ENCODE assay signal across 8 cellular contexts in genomic region chr4:48341776-48342558, GRCh38. TPM values are rescaled to one million over a fixed set of nuclear protein-coding genes. Genes with fewer than 3 reads are reported as not detected.
DNase-seq lines count a peak whose midpoint lies in the region; FAIRE-seq and TF ChIP-seq lines count a peak whose summit lies in the region.

No MANE protein-coding gene starts in this region.

- H3K18ac ChIP-seq in H1 (ENCODE audit: extremely low read depth, low read length), result peak overlapping the region; percentile 85

- POLR2A ChIA-PET in HEK293 (lab: Yijun Ruan, JAX) (interaction anchor here (0.6 to 1.0 kb wide), 12 partner anchors 16 to 594 kb away, joined by 3 to 5 read pairs (median 4); no protein-coding TSS in a partner anchor), H1 (lab: Charles Lee; ENCODE audit: partially characterized antibody) (interaction anchor here (0.6 to 2.0 kb wide), 8 partner anchors 9 to 142 kb away, joined by 3 to 10 read pairs (median 4); no protein-coding TSS in a partner anchor)
- POLR2A ChIA-PET in activated CD4-positive, alpha-beta memory T cell treated with anti-CD3 and anti-CD28 coated beads, Interleukin-2, amount 10 ng/mL, durations not matched to agents 7 days and 5 days (lab: Charles Lee), result interaction anchor here (0.7 to 2.9 kb wide), 20 partner anchors 14 to 564 kb away, joined by 3 to 14 read pairs (median 3); partner anchors contain the start of gene FRYL

- no peak for TF ChIP-seq RAD21 in H1 (IDR thresholded peaks at IDR 0.05 in 1 of 2, conservative IDR thresholded peaks at IDR 0.05 in 1 of 2; ENCODE audit: low read depth in 2 of 2, low read length in 2 of 2)

- no peak overlapping the region for H3K23ac ChIP-seq in H1 (ENCODE audit: insufficient read length)

- no peaks in the 10 kb centered on the region for H3K27me3 ChIP-seq in H1 (replicated peaks in 1 of 4; ENCODE audit: control insufficient read depth in 3 of 4, extremely low read depth in 1 of 4, insufficient read depth in 3 of 4, low read length in 3 of 4)

- peaks cover 5% of the 10 kb centered on the region; the same call in 1 of the 2 replicates for H3K23me2 ChIP-seq in H1 (ENCODE audit: low read depth, low read length)

- H3K36me3 ChIP-seq in HEK293 (ENCODE audit: control insufficient read depth in 2 of 2, insufficient read depth in 1 of 2, low read length in 2 of 2) (no peaks in the 10 kb centered on the region), H1 (ENCODE audit: control insufficient read depth in 2 of 4, insufficient read depth in 4 of 4, low read length in 3 of 4) (no peaks in the 10 kb centered on the region), mesodermal cell (ENCODE audit: control insufficient read depth, insufficient read depth, low read length) (no peaks in the 10 kb centered on the region)

- TF ChIP-seq POLR2A in H1 (IDR thresholded peaks at IDR 0.05; ENCODE audit: control extremely low read depth in 1 of 2, low read depth in 2 of 2, low read length in 2 of 2), result no peak

- 0 out of 2 replicates have a peak overlapping the region, but pooled peaks have one; percentile 52 for H2BK20ac ChIP-seq in H1 (ENCODE audit: low read length)

- peak overlapping the region; percentile 71 for H4K5ac ChIP-seq in H1 (ENCODE audit: insufficient read length, low read depth, low read length)

- H2BK120ac ChIP-seq in H1 (replicated peaks; ENCODE audit: low read depth, low read length), result no peak overlapping the region

- peak overlapping the region; percentile 77 for H2BK5ac ChIP-seq in H1 (ENCODE audit: low read depth, low read length)

- H3K4me3 ChIP-seq in HEK293 (ENCODE audit: low read depth, low read length) (peak overlapping the region; percentile 58), H1 (ENCODE audit: extremely low read depth in 1 of 4, insufficient read depth in 2 of 4, low read depth in 3 of 4, low read length in 4 of 4) (peak overlapping the region; percentile 86 to 98 (median 88)), mesodermal cell (ENCODE audit: extremely low read depth, insufficient read depth, low read length, poor library complexity, severe bottlenecking) (peak overlapping the region; percentile 95)

- no peak for FAIRE-seq in H1 (lab: Jason Lieb, UNC)

- peak overlapping the region; percentile 87 to 96 for H3K4me2 ChIP-seq in H1 (ENCODE audit: insufficient read depth in 1 of 2, low read depth in 2 of 2, low read length in 2 of 2)

- H3K27ac ChIP-seq in HEK293 (ENCODE audit: extremely low read depth, low read depth, low read length), result peak overlapping the region; percentile 87
- H3K27ac ChIP-seq in H1 (ENCODE audit: low read depth, low read length), result peak overlapping the region; percentile 69
- H3K27ac ChIP-seq in mesodermal cell (ENCODE audit: low read depth, low read length, severe bottlenecking), result peak overlapping the region; percentile 90

- in situ Hi-C loops in GM13976 (cut with MboI; ENCODE audit: low sequenced_read_pairs, unreplicated experiment), result no loop called here

- H3K9me3 Mint-ChIP-seq in activated CD4-positive, alpha-beta memory T cell treated with anti-CD3 and anti-CD28 coated beads, Interleukin-2, amount 10 ng/mL, durations not matched to agents 7 days and 5 days, result no peaks in the 10 kb centered on the region

- H2AK5ac ChIP-seq in H1 (ENCODE audit: low read depth, low read length), result no peak overlapping the region

- 1% methylated on average over 17 of the region's 63 CpGs; no CpG with 5 or more reads in 1 of the 2 experiments for WGBS in H1 (ENCODE audit: extremely low coverage in 1 of 2, insufficient coverage in 1 of 2, insufficient read length in 1 of 2, insufficient replicate concordance in 2 of 2, low coverage in 1 of 2, low lambda C conversion rate in 2 of 2, missing lambda C conversion rate in 1 of 2), 2 experiments
- 0 to 1% methylated on average over 45 of the region's 63 CpGs for WGBS in mesodermal cell (ENCODE audit: insufficient coverage in 2 of 2), 2 experiments

- H3K9me3 ChIP-seq in HEK293 (ENCODE audit: control insufficient read depth, insufficient read depth, low read depth, low read length) (no peaks in the 10 kb centered on the region), H1 (ENCODE audit: insufficient read depth in 2 of 2, low read depth in 1 of 2, low read length in 1 of 2) (no peaks in the 10 kb centered on the region), mesodermal cell (ENCODE audit: control insufficient read depth, low read length) (no peaks in the 10 kb centered on the region)

- H3K79me1 ChIP-seq in H1 (ENCODE audit: low read depth, low read length), result peaks cover 4% of the 10 kb centered on the region

- DNase-seq in GM13976 (ENCODE audit: low spot score), result peak; percentile 59
- DNase-seq in NAMALWA (ENCODE audit: low spot score), result peak; percentile 55
- peak; percentile 54 for DNase-seq in activated CD4-positive, alpha-beta memory T cell treated with anti-CD3 and anti-CD28 coated beads, Interleukin-2, amount 10 ng/mL, durations not matched to agents 7 days and 5 days
- DNase-seq in H1 (ENCODE audit: low read depth in 1 of 2, low spot score in 2 of 2), result peak in 1 of 2 experiments; percentile 80
- peak; percentile 3 to 24 for DNase-seq in stimulated activated CD8-positive, alpha-beta memory T cell treated with anti-CD3 and anti-CD28 coated beads, Interleukin-15, amount 100 ng/mL, for 4 hours (ENCODE audit: low read depth in 2 of 2)
- no peak for DNase-seq in NCI-H774 (lab: John Stamatoyannopoulos, UW)

- H3K56ac ChIP-seq in H1 (replicated peaks; ENCODE audit: insufficient read length, low read depth, low read length), result no peak overlapping the region

- H4K20me1 ChIP-seq in H1 (replicated peaks in 1 of 2; ENCODE audit: control insufficient read depth in 1 of 2, insufficient read depth in 2 of 2, low read length in 2 of 2), result peaks cover 0 to 9% of the 10 kb centered on the region in 2 experiments

- CTCF ChIA-PET in HEK293 (lab: Yijun Ruan, JAX) (no interaction called here), H1 (lab: Charles Lee; ENCODE audit: partially characterized antibody) (interaction anchor here (0.6 to 1.9 kb wide), 5 partner anchors 10 to 209 kb away, joined by 3 to 7 read pairs (median 3); no protein-coding TSS in a partner anchor)
- CTCF ChIA-PET in activated CD4-positive, alpha-beta memory T cell treated with anti-CD3 and anti-CD28 coated beads, Interleukin-2, amount 10 ng/mL, durations not matched to agents 7 days and 5 days (lab: Charles Lee), result interaction anchor here (0.7 to 1.5 kb wide), 5 partner anchors 35 to 226 kb away, joined by 3 to 4 read pairs (median 3); no protein-coding TSS in a partner anchor

- 0 out of 2 replicates have a peak overlapping the region, but pooled peaks have one; percentile 22 for H2BK12ac ChIP-seq in H1 (ENCODE audit: low read depth, low read length)

- H3K4me1 Mint-ChIP-seq in activated CD4-positive, alpha-beta memory T cell treated with anti-CD3 and anti-CD28 coated beads, Interleukin-2, amount 10 ng/mL, durations not matched to agents 7 days and 5 days, result peaks cover 61% of the 10 kb centered on the region

- H3K36me3 Mint-ChIP-seq in activated CD4-positive, alpha-beta memory T cell treated with anti-CD3 and anti-CD28 coated beads, Interleukin-2, amount 10 ng/mL, durations not matched to agents 7 days and 5 days (ENCODE audit: low read depth), result peaks cover 6% of the 10 kb centered on the region

- TF ChIP-seq CTCF in GM13976 (IDR thresholded peaks at IDR 0.05; ENCODE audit: borderline replicate concordance, control extremely low read depth, extremely low read depth, insufficient read depth, missing control alignments), result no peak
- no peak for TF ChIP-seq CTCF in HEK293 (tag by site-specific recombination; IDR thresholded peaks at IDR 0.05)
- TF ChIP-seq CTCF in H1 (IDR thresholded peaks at IDR 0.05; ENCODE audit: control extremely low read depth in 1 of 3, insufficient read depth in 1 of 3, low read depth in 1 of 3, low read length in 3 of 3), result no peak

- peaks cover 5% of the 10 kb centered on the region; the same call in 1 of the 2 replicates for H3K4me1 ChIP-seq in HEK293 (ENCODE audit: control insufficient read depth, insufficient read depth, low read length)
- peaks cover 0 to 13% (median 4%) of the 10 kb centered on the region in 4 experiments; a peak in 2 of 7 replicates for H3K4me1 ChIP-seq in H1 (replicated peaks in 1 of 4; ENCODE audit: control insufficient read depth in 3 of 4, insufficient read depth in 4 of 4, low read length in 3 of 4)
- H3K4me1 ChIP-seq in mesodermal cell (ENCODE audit: control insufficient read depth, insufficient read depth, low read length, poor library complexity, severe bottlenecking), result peaks cover 36% of the 10 kb centered on the region

- H3K9ac ChIP-seq in H1 (replicated peaks in 1 of 4; ENCODE audit: extremely low read depth in 1 of 4, low read depth in 3 of 4, low read length in 3 of 4), result peak overlapping the region; percentile 61 to 85 (median 77)

- no peak overlapping the region for H2BK15ac ChIP-seq in H1 (ENCODE audit: low read length)

- H4K8ac ChIP-seq in H1 (ENCODE audit: extremely low read depth, insufficient read depth, low read length), result peak overlapping the region; percentile 86

- peak overlapping the region; percentile 93 for H3K27ac Mint-ChIP-seq in activated CD4-positive, alpha-beta memory T cell treated with anti-CD3 and anti-CD28 coated beads, Interleukin-2, amount 10 ng/mL, durations not matched to agents 7 days and 5 days

- no peak overlapping the region for H3K14ac ChIP-seq in H1 (ENCODE audit: insufficient read length)

- H2AFZ ChIP-seq in H1 (ENCODE audit: low read length), result no peak overlapping the region; the same call in 1 of the 2 replicates

- peak overlapping the region; percentile 39 for H4K91ac ChIP-seq in H1 (replicated peaks; ENCODE audit: insufficient read length, low read length)

- H3K4me3 Mint-ChIP-seq in activated CD4-positive, alpha-beta memory T cell treated with anti-CD3 and anti-CD28 coated beads, Interleukin-2, amount 10 ng/mL, durations not matched to agents 7 days and 5 days, result peak overlapping the region; percentile 97

- H3K79me2 ChIP-seq in H1 (ENCODE audit: control insufficient read depth in 1 of 2, insufficient read depth in 2 of 2, low read length in 2 of 2), result peaks cover 8 to 50% of the 10 kb centered on the region in 2 experiments

- no peak for TF ChIP-seq EP300 in H1 (IDR thresholded peaks at IDR 0.05; ENCODE audit: borderline replicate concordance in 1 of 2, low read depth in 2 of 2, low read length in 2 of 2)

- H3K4ac ChIP-seq in H1 (replicated peaks; ENCODE audit: insufficient read length, low read depth, low read length), result no peak overlapping the region

- H3K27me3 Mint-ChIP-seq in activated CD4-positive, alpha-beta memory T cell treated with anti-CD3 and anti-CD28 coated beads, Interleukin-2, amount 10 ng/mL, durations not matched to agents 7 days and 5 days, result no peaks in the 10 kb centered on the region

RNA-seq across cellular contexts. Expression of gene SLAIN2, which starts 0.6 kb away (rescaled TPM):
- total RNA-seq in activated CD4-positive, alpha-beta memory T cell treated with anti-CD3 and anti-CD28 coated beads, Interleukin-2, amount 10 ng/mL, durations not matched to agents 7 days and 5 days, result 10 to 100 TPM; 62.4 to 66.2 TPM
- 40.0 and 42.2 TPM in 2 replicates for total RNA-seq in H1 (2021; fragmentation: NEBNext Ultra II Directional; extraction: Animal tissue kit (Norgen Biotek cat#: 25700))
- 6.6 and 8.2 TPM in 2 replicates for polyA plus RNA-seq in H1 (2011; rRNA removed)
- polyA plus RNA-seq in H1 (2011; cell fraction: cytosol; rRNA removed), result 10.0 TPM
- polyA plus RNA-seq in H1 (2011; cell fraction: nucleus; rRNA removed), result 16.5 TPM
- polyA plus RNA-seq in H1 (2012, experiment 1 of 2), result 10.3 to 22.1 TPM (median 18.6 TPM) in 4 replicates
- polyA plus RNA-seq in H1 (2012, experiment 2 of 2), result 3.8 TPM
- 36.0 TPM for polyA plus RNA-seq in H1 (2013, experiment 1 of 2)
- 37.0 TPM for polyA plus RNA-seq in H1 (2013, experiment 2 of 2)
- 28.0 and 32.9 TPM in 2 replicates for polyA minus RNA-seq in H1 (2011; rRNA and poly(A)+ RNA removed)
- 20.0 TPM for polyA minus RNA-seq in H1 (2011; cell fraction: cytosol; rRNA and poly(A)+ RNA removed)
- polyA minus RNA-seq in H1 (2011; cell fraction: nucleus; rRNA and poly(A)+ RNA removed), result 18.4 TPM
- 53.7 TPM for polyA plus RNA-seq in mesodermal cell (2013, experiment 1 of 2)
- polyA plus RNA-seq in mesodermal cell (2013, experiment 2 of 2), result 54.1 TPM
